In genomic region chr2:96245609-96246390, GRCh38 we compare ENCODE assay signal across 7 cellular contexts. TPM values are rescaled to one million over a fixed set of nuclear protein-coding genes. Genes with fewer than 3 reads are reported as not detected.
DNase-seq lines count a peak whose midpoint lies in the region; ATAC-seq and TF ChIP-seq lines count a peak whose summit lies in the region.

No MANE protein-coding gene starts in this region.

- DNase-seq in RPMI8226 (peak; percentile 79), psoas muscle (no peak), retina (no peak), cerebellum (ENCODE audit: low spot score) (no peak)
- DNase-seq in effector memory CD8-positive, alpha-beta T cell: no peak

- no peak for TF ChIP-seq CTCF in HEK293 (tag by site-specific recombination; IDR thresholded peaks at IDR 0.05)
- TF ChIP-seq CTCF in psoas muscle (IDR thresholded peaks at IDR 0.05): no peak

- no peak for ATAC-seq in effector memory CD8-positive, alpha-beta T cell (replicated peaks)
- no peak for ATAC-seq in psoas muscle
- no peak for ATAC-seq in GM21526 (IDR thresholded peaks at IDR 0.05; ENCODE audit: low FRiP score, unreplicated experiment)

- intact Hi-C loops in psoas muscle (cut with DNase I): no loop called here

- H3K4me1 Mint-ChIP-seq in effector memory CD8-positive, alpha-beta T cell (ENCODE audit: low read depth in 2 of 2): peaks cover 26 to 34% of the 10 kb centered on the region in 2 donors

- CTCF ChIA-PET in HEK293 (lab: Yijun Ruan, JAX): interaction anchor here (0.5 to 1.6 kb wide), 3 partner anchors 72 to 143 kb away, joined by 3 to 5 read pairs (median 4); no protein-coding TSS in a partner anchor

- peak overlapping the region; percentile 79 to 86 for H3K27ac Mint-ChIP-seq in effector memory CD8-positive, alpha-beta T cell

- H3K9me3 ChIP-seq in HEK293 (ENCODE audit: control insufficient read depth, insufficient read depth, low read depth, low read length) (no peaks in the 10 kb centered on the region), psoas muscle (no peaks in the 10 kb centered on the region)

- H3K36me3 Mint-ChIP-seq in effector memory CD8-positive, alpha-beta T cell (ENCODE audit: insufficient read depth): peaks cover 8% of the 10 kb centered on the region

- POLR2A ChIA-PET in HEK293 (lab: Yijun Ruan, JAX): no interaction called here

- H3K27ac ChIP-seq in HEK293 (ENCODE audit: extremely low read depth, low read depth, low read length) (no peak overlapping the region), psoas muscle (peak overlapping the region; percentile 71)

- no peaks in the 10 kb centered on the region for H3K27me3 Mint-ChIP-seq in effector memory CD8-positive, alpha-beta T cell

- no peaks in the 10 kb centered on the region for H3K9me3 Mint-ChIP-seq in effector memory CD8-positive, alpha-beta T cell

- no peaks in the 10 kb centered on the region for H3K27me3 ChIP-seq in psoas muscle (ENCODE audit: insufficient read depth in 3 of 3, low read length in 2 of 3)

- no peak overlapping the region for H3K4me3 Mint-ChIP-seq in effector memory CD8-positive, alpha-beta T cell

- H3K4me3 ChIP-seq in HEK293 (ENCODE audit: low read depth, low read length): no peak overlapping the region
- H3K4me3 ChIP-seq in psoas muscle: no peak overlapping the region

- 81 to 88% (median 83%) methylated on average over 8 of the region's 8 CpGs for WGBS in psoas muscle, 3 donors

- peaks cover 0 to 5% of the 10 kb centered on the region in 2 experiments; a peak in 1 of 3 replicates for H3K36me3 ChIP-seq in HEK293 (ENCODE audit: control insufficient read depth in 2 of 2, insufficient read depth in 1 of 2, low read length in 2 of 2)
- no peaks in the 10 kb centered on the region for H3K36me3 ChIP-seq in psoas muscle (ENCODE audit: insufficient read depth in 1 of 2, low read depth in 1 of 2)

- no peaks in the 10 kb centered on the region for H3K4me1 ChIP-seq in HEK293 (ENCODE audit: control insufficient read depth, insufficient read depth, low read length)
- H3K4me1 ChIP-seq in psoas muscle: peaks cover 61% of the 10 kb centered on the region

TF ChIP-seq in HEK293, 187 proteins besides CTCF, POLR2A, EP300 and RAD21:
- peak; percentile 22 for TF ChIP-seq SETDB1 (IDR thresholded peaks at IDR 0.05; ENCODE audit: insufficient read length, low read length)
- TF ChIP-seq ZBTB17 (tag by site-specific recombination; IDR thresholded peaks at IDR 0.05): 0 out of 2 replicates have a peak, but pooled peaks have one; percentile 21
- TF ChIP-seq ZBTB8A (tag by site-specific recombination; IDR thresholded peaks at IDR 0.05): no peak
- no peak for TF ChIP-seq ZNF792 (tag by site-specific recombination; IDR thresholded peaks at IDR 0.05)
- no peak for TF ChIP-seq ZNF596 (tag by site-specific recombination; IDR thresholded peaks at IDR 0.05)
- no peak for TF ChIP-seq YY2 (tag by site-specific recombination; IDR thresholded peaks at IDR 0.05)

RNA-seq across cellular contexts. Expression of gene TMEM127, which starts 20.0 kb away (rescaled TPM):
- 10 to 100 TPM; 23.1 to 33.0 (median 28.3) TPM for total RNA-seq in psoas muscle
- polyA plus RNA-seq in psoas muscle: 10 to 100 TPM; 18.1 to 39.9 (median 21.2) TPM
- total RNA-seq in cerebellum: 19.7 TPM

RNA-seq across cellular contexts. Expression of gene CIAO1, which starts 20.2 kb away (rescaled TPM):
- total RNA-seq in psoas muscle (10 to 100 TPM; 44.0 to 61.0 (median 56.5) TPM), cerebellum (69.5 TPM)
- 10 to 100 TPM; 36.8 to 91.6 (median 80.5) TPM for polyA plus RNA-seq in psoas muscle

RNA-seq across cellular contexts. Expression of gene STARD7, which starts 37.2 kb away (rescaled TPM):
- total RNA-seq in psoas muscle (100 to 1,000 TPM; 162 to 290 (median 231) TPM), cerebellum (121 TPM)
- 100 to 1,000 TPM; 111 to 472 (median 125) TPM for polyA plus RNA-seq in psoas muscle

RNA-seq across cellular contexts. Expression of gene SNRNP200, which starts 59.5 kb away (rescaled TPM):
- 10 to 100 TPM; 61.1 to 83.1 (median 77.6) TPM for total RNA-seq in psoas muscle
- 10 to 100 TPM; 47.6 to 73.7 (median 69.5) TPM for polyA plus RNA-seq in psoas muscle
- total RNA-seq in cerebellum: 74.8 TPM
